ENCODE assay signal across 1 cellular context in genomic region chr1:31415658-31416057, GRCh38.
TF ChIP-seq lines count a peak whose summit lies in the region.

No MANE protein-coding gene starts in this region.

TF ChIP-seq in H1, 55 proteins besides CTCF, POLR2A, EP300 and RAD21:
- TF ChIP-seq CEBPB (IDR thresholded peaks at IDR 0.05; ENCODE audit: low read depth, low read length) = no peak
- no peak for TF ChIP-seq TEAD4 (IDR thresholded peaks at IDR 0.05; ENCODE audit: low read depth, low read length)
- TF ChIP-seq MAFK (IDR thresholded peaks at IDR 0.05; ENCODE audit: low read depth, low read length) = no peak
- TF ChIP-seq JUN (IDR thresholded peaks at IDR 0.05; ENCODE audit: low read depth, low read length) = no peak
- TF ChIP-seq PHF8 (conservative IDR thresholded peaks at IDR 0.05; ENCODE audit: low read depth, low read length) = no peak
- TF ChIP-seq CHD1 (IDR thresholded peaks at IDR 0.05; ENCODE audit: low read depth, low read length) = no peak
- no peak for TF ChIP-seq BRCA1 (IDR thresholded peaks at IDR 0.05; ENCODE audit: low read depth, low read length)
- TF ChIP-seq SRF (IDR thresholded peaks at IDR 0.05; ENCODE audit: low read depth, low read length) = no peak
- no peak for TF ChIP-seq RFX5 (IDR thresholded peaks at IDR 0.05; ENCODE audit: borderline replicate concordance, low read depth, low read length)
- no peak for TF ChIP-seq EGR1 (IDR thresholded peaks at IDR 0.05; ENCODE audit: borderline replicate concordance, low read depth, low read length)
- no peak for TF ChIP-seq RNF2 (IDR thresholded peaks at IDR 0.05; ENCODE audit: borderline replicate concordance, low read depth, low read length, missing control alignments, poor library complexity, severe bottlenecking)
- TF ChIP-seq CBX5 (IDR thresholded peaks at IDR 0.05; ENCODE audit: low read depth, low read length) = no peak
- TF ChIP-seq ZNF274 (IDR thresholded peaks at IDR 0.05; ENCODE audit: borderline replicate concordance, extremely low read depth, low read length) = no peak
- no peak for TF ChIP-seq SP2 (IDR thresholded peaks at IDR 0.05; ENCODE audit: low read length)
- no peak for TF ChIP-seq USF2 (IDR thresholded peaks at IDR 0.05; ENCODE audit: low read length)
- TF ChIP-seq CTBP2 (IDR thresholded peaks at IDR 0.05; ENCODE audit: borderline replicate concordance, insufficient read depth, insufficient read length, low read length) = no peak
- no peak for TF ChIP-seq RBBP5 (IDR thresholded peaks at IDR 0.05; ENCODE audit: borderline replicate concordance, low read depth, low read length)
- no peak for TF ChIP-seq NANOG (IDR thresholded peaks at IDR 0.05; ENCODE audit: insufficient read depth, low read depth, low read length, poor library complexity, severe bottlenecking)
- no peak for TF ChIP-seq SP1 (IDR thresholded peaks at IDR 0.05; ENCODE audit: low read depth, low read length)
